ENCODE assay signal across 8 cellular contexts in genomic region chr16:18757960-18758660, GRCh38. TPM values are rescaled to one million over a fixed set of nuclear protein-coding genes. Genes with fewer than 3 reads are reported as not detected.
A peak's percentile ranks its signal among the peaks of the same experiment; 100 is the strongest.
DNase-seq lines count a peak whose midpoint lies in the region; ATAC-seq and TF ChIP-seq lines count a peak whose summit lies in the region.
"Not testable (repeated sequence)": the region's sequence is repeated elsewhere in the genome, so short reads cannot be mapped to it uniquely, and the experiment has no call there.

No MANE protein-coding gene starts in this region.

- H3K36me3 Mint-ChIP-seq in GM23338 (ENCODE audit: low read depth); T-helper 17 cell (ENCODE audit: low read depth); activated CD8-positive, alpha-beta T cell treated with anti-CD3 and anti-CD28 coated beads for 36 hours (ENCODE audit: low read depth); activated naive CD8-positive, alpha-beta T cell treated with anti-CD3 and anti-CD28 coated beads, Interleukin-2, amount 10 ng/mL, durations not matched to agents 7 days and 5 days; stimulated activated memory B cell treated with anti-CD40 and anti-IgM and Interleukin-4, amounts not matched to agents 10 μg/mL and 1 μg/mL and 100 μg/mL, for 72 hours: not testable (repeated sequence)

- TF ChIP-seq CTCF in GM23338 (conservative IDR thresholded peaks at IDR 0.05; ENCODE audit: low read depth in 2 of 2); activated CD8-positive, alpha-beta T cell treated with anti-CD3 and anti-CD28 coated beads for 36 hours (IDR thresholded peaks at IDR 0.05): not testable (repeated sequence)

- not testable (repeated sequence) for H2AFZ ChIP-seq in GM23338

- POLR2A ChIA-PET in activated CD8-positive, alpha-beta T cell treated with anti-CD3 and anti-CD28 coated beads for 36 hours (lab: Charles Lee) = not testable (repeated sequence)
- POLR2A ChIA-PET in activated naive CD8-positive, alpha-beta T cell treated with anti-CD3 and anti-CD28 coated beads, Interleukin-2, amount 10 ng/mL, durations not matched to agents 7 days and 5 days (lab: Charles Lee) = interaction anchor here (1.0 kb wide), 1 partner anchor 26 kb away, joined by 3 read pairs; no protein-coding TSS in a partner anchor

- DNase-seq in GM23338 (ENCODE audit: low spot score); T-helper 17 cell; activated naive CD8-positive, alpha-beta T cell treated with anti-CD3 and anti-CD28 coated beads, Interleukin-2, amount 10 ng/mL, durations not matched to agents 7 days and 5 days: not testable (repeated sequence)
- DNase-seq in activated CD8-positive, alpha-beta T cell treated with anti-CD3 and anti-CD28 coated beads for 36 hours = peak; percentile 43

- not testable (repeated sequence) for H3K27ac Mint-ChIP-seq in GM23338; stimulated activated memory B cell treated with anti-CD40 and anti-IgM and Interleukin-4, amounts not matched to agents 10 μg/mL and 1 μg/mL and 100 μg/mL, for 72 hours
- peak overlapping the region; percentile 69 for H3K27ac Mint-ChIP-seq in T-helper 17 cell
- H3K27ac Mint-ChIP-seq in activated CD8-positive, alpha-beta T cell treated with anti-CD3 and anti-CD28 coated beads for 36 hours = peak overlapping the region; percentile 67
- peak overlapping the region; percentile 87 for H3K27ac Mint-ChIP-seq in activated naive CD8-positive, alpha-beta T cell treated with anti-CD3 and anti-CD28 coated beads, Interleukin-2, amount 10 ng/mL, durations not matched to agents 7 days and 5 days

- intact Hi-C loops in activated CD8-positive, alpha-beta T cell treated with anti-CD3 and anti-CD28 coated beads for 36 hours (cut with micrococcal nuclease) = not testable (repeated sequence)

- H3K4me3 ChIP-seq in GM23338 = not testable (repeated sequence)

- H3F3A ChIP-seq in GM23338 (replicated peaks; ENCODE audit: low read depth) = not testable (repeated sequence)

- CTCF ChIA-PET in activated CD8-positive, alpha-beta T cell treated with anti-CD3 and anti-CD28 coated beads for 36 hours (lab: Charles Lee) = not testable (repeated sequence)

- not testable (repeated sequence) for H3K27me3 Mint-ChIP-seq in GM23338 (ENCODE audit: insufficient read depth, low read depth, poor library complexity); T-helper 17 cell; activated CD8-positive, alpha-beta T cell treated with anti-CD3 and anti-CD28 coated beads for 36 hours; activated naive CD8-positive, alpha-beta T cell treated with anti-CD3 and anti-CD28 coated beads, Interleukin-2, amount 10 ng/mL, durations not matched to agents 7 days and 5 days
- H3K27me3 Mint-ChIP-seq in stimulated activated memory B cell treated with anti-CD40 and anti-IgM and Interleukin-4, amounts not matched to agents 10 μg/mL and 1 μg/mL and 100 μg/mL, for 72 hours = peaks cover 11% of the 10 kb centered on the region

- H3K4me1 Mint-ChIP-seq in GM23338 = not testable (repeated sequence)
- H3K4me1 Mint-ChIP-seq in T-helper 17 cell = peaks cover 17% of the 10 kb centered on the region
- peaks cover 21% of the 10 kb centered on the region for H3K4me1 Mint-ChIP-seq in activated CD8-positive, alpha-beta T cell treated with anti-CD3 and anti-CD28 coated beads for 36 hours (ENCODE audit: low read depth)
- peaks cover 18% of the 10 kb centered on the region for H3K4me1 Mint-ChIP-seq in activated naive CD8-positive, alpha-beta T cell treated with anti-CD3 and anti-CD28 coated beads, Interleukin-2, amount 10 ng/mL, durations not matched to agents 7 days and 5 days
- peaks cover 30% of the 10 kb centered on the region for H3K4me1 Mint-ChIP-seq in stimulated activated memory B cell treated with anti-CD40 and anti-IgM and Interleukin-4, amounts not matched to agents 10 μg/mL and 1 μg/mL and 100 μg/mL, for 72 hours

- not testable (repeated sequence) for H3K9me2 ChIP-seq in GM23338 (ENCODE audit: insufficient read depth)

- H3K79me2 ChIP-seq in GM23338 (replicated peaks; ENCODE audit: insufficient read depth) = not testable (repeated sequence)

- H3K4me1 ChIP-seq in GM23338 (ENCODE audit: insufficient read depth) = not testable (repeated sequence)

- H3K27me3 ChIP-seq in GM23338 (ENCODE audit: insufficient read depth) = not testable (repeated sequence)

- H3K36me3 ChIP-seq in GM23338 (ENCODE audit: insufficient read depth) = not testable (repeated sequence)

- ATAC-seq in GM18498 (IDR thresholded peaks at IDR 0.05; ENCODE audit: unreplicated experiment) (peak; percentile 31), GM19397 (IDR thresholded peaks at IDR 0.05; ENCODE audit: unreplicated experiment) (peak; percentile 43), GM23338 (peak; percentile 28), HG03108 (IDR thresholded peaks at IDR 0.05; ENCODE audit: unreplicated experiment) (peak; percentile 58), T-helper 17 cell (peak; percentile 53)
- peak; percentile 47 for ATAC-seq in activated CD8-positive, alpha-beta T cell treated with anti-CD3 and anti-CD28 coated beads for 36 hours
- peak; percentile 65 for ATAC-seq in activated naive CD8-positive, alpha-beta T cell treated with anti-CD3 and anti-CD28 coated beads, Interleukin-2, amount 10 ng/mL, durations not matched to agents 7 days and 5 days (ENCODE audit: low read depth)
- ATAC-seq in stimulated activated memory B cell treated with anti-CD40 and anti-IgM and Interleukin-4, amounts not matched to agents 10 μg/mL and 1 μg/mL and 100 μg/mL, for 72 hours = peak; percentile 81

- not testable (repeated sequence) for H3K4me2 ChIP-seq in GM23338

- H3K9me3 ChIP-seq in T-helper 17 cell (ENCODE audit: control insufficient read depth, low read length, poor library complexity, severe bottlenecking) = not testable (repeated sequence)

- H3K9me3 Mint-ChIP-seq in GM23338; activated CD8-positive, alpha-beta T cell treated with anti-CD3 and anti-CD28 coated beads for 36 hours; activated naive CD8-positive, alpha-beta T cell treated with anti-CD3 and anti-CD28 coated beads, Interleukin-2, amount 10 ng/mL, durations not matched to agents 7 days and 5 days; stimulated activated memory B cell treated with anti-CD40 and anti-IgM and Interleukin-4, amounts not matched to agents 10 μg/mL and 1 μg/mL and 100 μg/mL, for 72 hours: not testable (repeated sequence)

- not testable (repeated sequence) for H3K27ac ChIP-seq in GM23338 (ENCODE audit: low read depth)

- not testable (repeated sequence) for H4K20me1 ChIP-seq in GM23338 (replicated peaks; ENCODE audit: insufficient read depth)

- H3K4me3 Mint-ChIP-seq in GM23338; activated CD8-positive, alpha-beta T cell treated with anti-CD3 and anti-CD28 coated beads for 36 hours; stimulated activated memory B cell treated with anti-CD40 and anti-IgM and Interleukin-4, amounts not matched to agents 10 μg/mL and 1 μg/mL and 100 μg/mL, for 72 hours: not testable (repeated sequence)
- peak overlapping the region; percentile 12 for H3K4me3 Mint-ChIP-seq in T-helper 17 cell
- H3K4me3 Mint-ChIP-seq in activated naive CD8-positive, alpha-beta T cell treated with anti-CD3 and anti-CD28 coated beads, Interleukin-2, amount 10 ng/mL, durations not matched to agents 7 days and 5 days = peak overlapping the region; percentile 50

RNA-seq across cellular contexts. Expression of gene RPS15A, which starts 32.0 kb away (rescaled TPM):
- total RNA-seq in GM23338 (2014; rRNA removed; shearing (Covaris generic)) = 1,984 and 2,171 TPM in 2 replicates
- 2,163 and 2,303 TPM in 2 replicates for polyA plus RNA-seq in GM23338 (2016; fragmentation: Nextera tagmentation; extraction: Ambion mirVana)
- total RNA-seq in T-helper 17 cell = 1,000 to 10,000 TPM; 3,265 to 3,350 TPM
- total RNA-seq in activated CD8-positive, alpha-beta T cell treated with anti-CD3 and anti-CD28 coated beads for 36 hours = 1,000 to 10,000 TPM; 2,201 to 2,213 TPM
- 1,000 to 10,000 TPM; 1,969 to 2,023 TPM for total RNA-seq in activated naive CD8-positive, alpha-beta T cell treated with anti-CD3 and anti-CD28 coated beads, Interleukin-2, amount 10 ng/mL, durations not matched to agents 7 days and 5 days

RNA-seq across cellular contexts. Expression of gene ARL6IP1, which starts 43.2 kb away (rescaled TPM):
- total RNA-seq in GM23338 (2014; rRNA removed; shearing (Covaris generic)) = 250 and 270 TPM in 2 replicates
- polyA plus RNA-seq in GM23338 (2016; fragmentation: Nextera tagmentation; extraction: Ambion mirVana) = 160 and 192 TPM in 2 replicates
- 100 to 1,000 TPM in 1 of 2 donors, 10 to 100 TPM in 1; 99.5 to 104 TPM for total RNA-seq in T-helper 17 cell
- 10 to 100 TPM; 97.0 to 97.3 TPM for total RNA-seq in activated CD8-positive, alpha-beta T cell treated with anti-CD3 and anti-CD28 coated beads for 36 hours
- total RNA-seq in activated naive CD8-positive, alpha-beta T cell treated with anti-CD3 and anti-CD28 coated beads, Interleukin-2, amount 10 ng/mL, durations not matched to agents 7 days and 5 days = 100 to 1,000 TPM; 176 to 182 TPM

Comparison
In these comparisons a context has a peak if more than half of its experiments do, and no peak if none do; other contexts are left out.
1. ATAC-seq: peak in every context shown above with its lines; median percentile 81 in stimulated activated memory B cell treated with anti-CD40 and anti-IgM and Interleukin-4, amounts not matched to agents 10 μg/mL and 1 μg/mL and 100 μg/mL, for 72 hours; 65 in activated naive CD8-positive, alpha-beta T cell treated with anti-CD3 and anti-CD28 coated beads, Interleukin-2, amount 10 ng/mL, durations not matched to agents 7 days and 5 days; 58 in HG03108; 53 in T-helper 17 cell; 47 in activated CD8-positive, alpha-beta T cell treated with anti-CD3 and anti-CD28 coated beads for 36 hours; 43 in GM19397; 31 in GM18498; 28 in GM23338.